In genomic region chr2:176931588-176932563, GRCh38 we compare ENCODE assay signal across 9 cellular contexts.
A peak's percentile ranks its signal among the peaks of the same experiment; 100 is the strongest.
DNase-seq lines count a peak whose midpoint lies in the region; ATAC-seq and TF ChIP-seq lines count a peak whose summit lies in the region.
"Had no signal": no experiment of that assay in that cellular context is flagged by ENCODE, and none has a peak within 500 bp of the region (broad histone marks: within the 10 kb centered on the region; RNA-seq: fewer than 3 reads in every experiment).

No MANE protein-coding gene starts in this region.

- intact Hi-C loops in heart left ventricle (cut with DNase I) = no loop called here

- peak overlapping the region; percentile 38 for H3K4me3 Mint-ChIP-seq in activated naive CD8-positive, alpha-beta T cell treated with anti-CD3 and anti-CD28 coated beads, Interleukin-2, amount 50 U/mL, for 24 hours

- peaks cover 7% of the 10 kb centered on the region for H3K9me3 Mint-ChIP-seq in activated naive CD8-positive, alpha-beta T cell treated with anti-CD3 and anti-CD28 coated beads, Interleukin-2, amount 50 U/mL, for 24 hours

- peak overlapping the region; percentile 79 for H3K27ac Mint-ChIP-seq in activated naive CD8-positive, alpha-beta T cell treated with anti-CD3 and anti-CD28 coated beads, Interleukin-2, amount 50 U/mL, for 24 hours

- no peaks in the 10 kb centered on the region for H3K27me3 Mint-ChIP-seq in activated naive CD8-positive, alpha-beta T cell treated with anti-CD3 and anti-CD28 coated beads, Interleukin-2, amount 50 U/mL, for 24 hours

- DNase-seq in SIG-M5 treated with dmso at 0.1 percent for 504 hours (lab: John Stamatoyannopoulos, UW; ENCODE audit: unreplicated experiment) (peak; percentile 2), SIG-M5 (lab: John Stamatoyannopoulos, UW) (no peak), HPDE6-E6E7 (ENCODE audit: extremely low spot score) (peak; percentile 45), retinal pigment epithelial cell (ENCODE audit: low read depth) (peak; percentile 2), ureter (ENCODE audit: low spot score) (no peak), heart left ventricle (no peak)
- DNase-seq in activated naive CD8-positive, alpha-beta T cell treated with anti-CD3 and anti-CD28 coated beads, Interleukin-2, amount 50 U/mL, for 24 hours = no peak

- 55 to 73% (median 66%) methylated on average over 8 of the region's 8 CpGs for WGBS in heart left ventricle, 4 donors

- peaks cover 0 to 16% (median 0%) of the 10 kb centered on the region in 12 donors for H3K4me1 ChIP-seq in heart left ventricle

- no peaks in the 10 kb centered on the region for H3K36me3 ChIP-seq in heart left ventricle

- no peaks in the 10 kb centered on the region for H3K36me3 Mint-ChIP-seq in activated naive CD8-positive, alpha-beta T cell treated with anti-CD3 and anti-CD28 coated beads, Interleukin-2, amount 50 U/mL, for 24 hours (ENCODE audit: low read depth)

- TF ChIP-seq CTCF in retinal pigment epithelial cell (conservative IDR thresholded peaks at IDR 0.05; ENCODE audit: low read depth, low read length) = no peak
- no peak for TF ChIP-seq CTCF in heart left ventricle (IDR thresholded peaks at IDR 0.05)

- H3K9me3 ChIP-seq in heart left ventricle = peaks cover 0 to 3% (median 0%) of the 10 kb centered on the region in 12 donors

- H3K4me3 ChIP-seq in retinal pigment epithelial cell (ENCODE audit: low read length) (no peak overlapping the region), heart left ventricle (no peak overlapping the region)

- H3K27ac ChIP-seq in heart left ventricle = no peak overlapping the region
- H3K27ac ChIP-seq: C4-2B had no signal

- H3K4me1 Mint-ChIP-seq in activated naive CD8-positive, alpha-beta T cell treated with anti-CD3 and anti-CD28 coated beads, Interleukin-2, amount 50 U/mL, for 24 hours = peaks cover 26% of the 10 kb centered on the region

- no peak for TF ChIP-seq POLR2A in heart left ventricle (IDR thresholded peaks at IDR 0.05)

- no peaks in the 10 kb centered on the region for H3K27me3 ChIP-seq in heart left ventricle

- ATAC-seq in GM21528 (IDR thresholded peaks at IDR 0.05; ENCODE audit: low FRiP score, unreplicated experiment) (peak; percentile 96), heart left ventricle (no peak)
- ATAC-seq in activated naive CD8-positive, alpha-beta T cell treated with anti-CD3 and anti-CD28 coated beads, Interleukin-2, amount 50 U/mL, for 24 hours = peak; percentile 98

Comparison
In these comparisons a context has a peak if more than half of its experiments do, and no peak if none do; other contexts are left out.
1. DNase-seq: peak in SIG-M5 treated with dmso at 0.1 percent for 504 hours (single experiment), HPDE6-E6E7 (single experiment) and retinal pigment epithelial cell (single experiment); none in SIG-M5 (single experiment), activated naive CD8-positive, alpha-beta T cell treated with anti-CD3 and anti-CD28 coated beads, Interleukin-2, amount 50 U/mL, for 24 hours (single experiment), ureter (single experiment) and heart left ventricle (0 of 5).
2. ATAC-seq: peak in GM21528 (single experiment) and activated naive CD8-positive, alpha-beta T cell treated with anti-CD3 and anti-CD28 coated beads, Interleukin-2, amount 50 U/mL, for 24 hours (single experiment); none in heart left ventricle (0 of 4).